18 cellular contexts compared by ENCODE assay signal in genomic region chr21:46119565-46120271, GRCh38. TPM values are rescaled to one million over a fixed set of nuclear protein-coding genes. Genes with fewer than 3 reads are reported as not detected.
DNase-seq lines count a peak whose midpoint lies in the region; ATAC-seq and TF ChIP-seq lines count a peak whose summit lies in the region.
"Had no signal": no experiment of that assay in that cellular context is flagged by ENCODE, and none has a peak within 500 bp of the region (broad histone marks: within the 10 kb centered on the region; RNA-seq: fewer than 3 reads in every experiment).

No MANE protein-coding gene starts in this region.

- ATAC-seq in HG02642 (IDR thresholded peaks at IDR 0.05; ENCODE audit: poor library complexity, unreplicated experiment) = no peak
- ATAC-seq: GM12878 had no signal

- no peak for TF ChIP-seq CTCF in fibroblast of mammary gland (conservative IDR thresholded peaks at IDR 0.05; ENCODE audit: control insufficient read depth, insufficient read depth, low read depth, low read length)
- TF ChIP-seq CTCF in osteoblast (IDR thresholded peaks at IDR 0.05; ENCODE audit: extremely low read depth, low read depth, low read length) = no peak
- no peak for TF ChIP-seq CTCF in GM10266 (IDR thresholded peaks at IDR 0.05; ENCODE audit: control insufficient read depth, insufficient read depth, low read depth, missing control alignments)

- no peak overlapping the region for H3K4me3 ChIP-seq in fibroblast of mammary gland (ENCODE audit: control insufficient read depth, low read depth, low read length)
- H3K4me3 ChIP-seq in osteoblast (ENCODE audit: insufficient read depth, low read length) = no peak overlapping the region
- H3K4me3 ChIP-seq: GM12878 had no signal

- H3K9me3 ChIP-seq in osteoblast (ENCODE audit: low read depth, low read length) = peaks cover 2% of the 10 kb centered on the region

- H3K4me1 ChIP-seq in osteoblast (ENCODE audit: insufficient read depth, low read length) = peaks cover 27% of the 10 kb centered on the region

- no peak overlapping the region for H3K4me2 ChIP-seq in osteoblast (ENCODE audit: insufficient read depth, low read length)

- H3K27ac ChIP-seq in osteoblast (ENCODE audit: low read depth, low read length) = no peak overlapping the region
- H3K27ac ChIP-seq: C4-2B had no signal

- DNase-seq in 8988T = peak; percentile 11
- DNase-seq in D341Med (ENCODE audit: low spot score) = peak; percentile 42
- peak; percentile 5 for DNase-seq in fibroblast of mammary gland (ENCODE audit: low read depth)
- DNase-seq in osteoblast (ENCODE audit: insufficient read length, low spot score, missing footprints) = peak; percentile 76
- no peak for DNase-seq in NCI-H748 treated with DMSO at 0.1 percent for 48 hours (lab: John Stamatoyannopoulos, UW)
- no peak for DNase-seq in stimulated activated CD4-positive, alpha-beta T cell treated with anti-CD3 and anti-CD28 coated beads, Interleukin-4, amount 100 ng/mL, for 24 hours
- DNase-seq in GM10266 (ENCODE audit: extremely low spot score) = no peak
- DNase-seq: activated T-cell treated with anti-CD3 and anti-CD28 coated beads for 4 hours, anterior cingulate cortex, KBM-7, NCI-H1105 treated with DMSO at 0.1 percent for 48 hours, NCI-H226, nucleus accumbens, OCI-M1, trophoblast cell had no signal

- H3K27me3 ChIP-seq in osteoblast (ENCODE audit: insufficient read depth, low read length) = no peaks in the 10 kb centered on the region

- peaks cover 47% of the 10 kb centered on the region for H4K20me1 ChIP-seq in osteoblast (ENCODE audit: insufficient read depth, low read length)

- peaks cover 95% of the 10 kb centered on the region for H3K36me3 ChIP-seq in osteoblast (ENCODE audit: insufficient read depth, low read length)

- peaks cover 68% of the 10 kb centered on the region for H3K79me2 ChIP-seq in osteoblast (ENCODE audit: insufficient read depth, low read length)

- H2AFZ ChIP-seq in osteoblast (ENCODE audit: low read length) = no peak overlapping the region

RNA-seq across cellular contexts. Expression of gene COL6A2, which starts 21.8 kb away (rescaled TPM):
- total RNA-seq in osteoblast = 1,184 and 1,265 TPM in 2 replicates

RNA-seq across cellular contexts. Expression of gene FTCD, which starts 35.7 kb away (rescaled TPM):
- total RNA-seq in osteoblast = 0.29 and 0.36 TPM in 2 replicates

Comparison
In these comparisons a context has a peak if more than half of its experiments do, and no peak if none do; other contexts are left out.
1. DNase-seq: peak in 8988T (single experiment), D341Med (single experiment), fibroblast of mammary gland (single experiment) and osteoblast (single experiment); none in NCI-H748 treated with DMSO at 0.1 percent for 48 hours (single experiment), stimulated activated CD4-positive, alpha-beta T cell treated with anti-CD3 and anti-CD28 coated beads, Interleukin-4, amount 100 ng/mL, for 24 hours (single experiment) and GM10266 (single experiment).